1 cellular context compared by ENCODE assay signal in the genomic region with DNA sequence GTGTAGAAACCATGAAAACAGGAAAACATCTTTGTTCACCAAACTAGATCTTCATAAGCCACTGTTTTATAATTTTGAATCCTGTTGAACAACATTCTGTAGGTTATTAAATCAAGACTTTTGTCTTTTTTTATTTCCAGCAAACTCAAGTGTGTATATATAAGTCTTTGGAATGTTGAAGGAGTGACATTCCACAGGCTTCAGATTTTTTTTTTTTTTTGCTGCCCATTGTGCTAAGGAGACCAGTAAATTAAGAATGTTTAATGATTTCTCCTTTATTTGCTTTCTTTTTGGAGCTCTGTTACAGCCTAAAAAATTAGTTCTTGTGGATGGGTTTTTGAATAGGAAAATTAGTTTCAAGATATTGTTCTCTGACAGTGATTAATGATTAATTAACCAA.
TF ChIP-seq lines count a peak whose summit lies in the region.

No MANE protein-coding gene starts in this region.

TF ChIP-seq in IMR-90, 13 proteins besides CTCF, POLR2A, EP300 and RAD21:
- TF ChIP-seq MAZ (IDR thresholded peaks at IDR 0.05; ENCODE audit: borderline replicate concordance, low read depth, low read length) (no peak), MAFK (IDR thresholded peaks at IDR 0.05; ENCODE audit: low read depth, low read length) (no peak), NFE2L2 (IDR thresholded peaks at IDR 0.05; ENCODE audit: low read depth, low read length) (no peak), RCOR1 (IDR thresholded peaks at IDR 0.05; ENCODE audit: insufficient replicate concordance, low read length) (no peak), CEBPB (IDR thresholded peaks at IDR 0.05; ENCODE audit: low read depth, low read length) (no peak), RFX5 (IDR thresholded peaks at IDR 0.05; ENCODE audit: low read depth, low read length) (no peak), FOS (IDR thresholded peaks at IDR 0.05; ENCODE audit: low read depth, low read length) (no peak), CHD1 (IDR thresholded peaks at IDR 0.05; ENCODE audit: low read depth, low read length) (no peak), BHLHE40 (IDR thresholded peaks at IDR 0.05; ENCODE audit: low read depth, low read length) (no peak), MXI1 (IDR thresholded peaks at IDR 0.05; ENCODE audit: borderline replicate concordance, low read depth, low read length) (no peak), SMC3 (IDR thresholded peaks at IDR 0.05; ENCODE audit: low read depth, low read length) (no peak)
- TF ChIP-seq, protein P1, sequence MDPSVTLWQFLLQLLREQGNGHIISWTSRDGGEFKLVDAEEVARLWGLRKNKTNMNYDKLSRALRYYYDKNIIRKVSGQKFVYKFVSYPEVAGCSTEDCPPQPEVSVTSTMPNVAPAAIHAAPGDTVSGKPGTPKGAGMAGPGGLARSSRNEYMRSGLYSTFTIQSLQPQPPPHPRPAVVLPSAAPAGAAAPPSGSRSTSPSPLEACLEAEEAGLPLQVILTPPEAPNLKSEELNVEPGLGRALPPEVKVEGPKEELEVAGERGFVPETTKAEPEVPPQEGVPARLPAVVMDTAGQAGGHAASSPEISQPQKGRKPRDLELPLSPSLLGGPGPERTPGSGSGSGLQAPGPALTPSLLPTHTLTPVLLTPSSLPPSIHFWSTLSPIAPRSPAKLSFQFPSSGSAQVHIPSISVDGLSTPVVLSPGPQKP (IDR thresholded peaks at IDR 0.05; ENCODE audit: borderline replicate concordance, low read depth, low read length) = no peak
- TF ChIP-seq, protein P2, sequence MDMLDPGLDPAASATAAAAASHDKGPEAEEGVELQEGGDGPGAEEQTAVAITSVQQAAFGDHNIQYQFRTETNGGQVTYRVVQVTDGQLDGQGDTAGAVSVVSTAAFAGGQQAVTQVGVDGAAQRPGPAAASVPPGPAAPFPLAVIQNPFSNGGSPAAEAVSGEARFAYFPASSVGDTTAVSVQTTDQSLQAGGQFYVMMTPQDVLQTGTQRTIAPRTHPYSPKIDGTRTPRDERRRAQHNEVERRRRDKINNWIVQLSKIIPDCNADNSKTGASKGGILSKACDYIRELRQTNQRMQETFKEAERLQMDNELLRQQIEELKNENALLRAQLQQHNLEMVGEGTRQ (IDR thresholded peaks at IDR 0.05; ENCODE audit: low read depth, low read length) = no peak
TF ChIP-seq in IMR-90: peak in this region for 0.
